8 cellular contexts compared by ENCODE assay signal in the genomic region with DNA sequence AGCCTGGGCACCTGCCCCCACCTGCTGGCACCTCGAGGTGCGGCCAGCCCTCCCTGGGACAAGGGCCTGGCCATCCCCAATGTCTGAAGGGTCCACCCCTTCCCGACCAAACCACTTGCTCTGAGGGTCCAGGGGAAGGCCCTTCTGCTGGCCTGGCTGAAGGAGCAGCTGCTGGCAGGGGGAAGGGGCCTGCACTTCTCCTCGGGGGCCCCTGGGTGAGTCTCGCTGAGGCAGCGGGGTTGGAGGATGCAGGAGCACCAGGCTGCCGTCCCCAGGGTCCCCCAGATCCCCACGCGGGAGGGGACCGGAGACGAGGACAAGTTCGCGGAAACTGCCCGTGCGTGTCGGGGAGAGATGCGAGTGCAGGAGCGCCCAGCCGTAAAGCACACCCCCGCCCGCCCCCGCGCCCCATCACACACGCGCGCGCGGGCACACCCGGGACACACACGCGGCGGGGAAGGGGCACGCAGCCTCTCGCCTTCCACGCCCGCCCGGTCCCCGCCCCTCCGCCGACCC. TPM values are rescaled to one million over a fixed set of nuclear protein-coding genes. Genes with fewer than 3 reads are reported as not detected.
DNase-seq lines count a peak whose midpoint lies in the region; ATAC-seq and TF ChIP-seq lines count a peak whose summit lies in the region.

No MANE protein-coding gene starts in this region.

- TF ChIP-seq CTCF in CD14-positive monocyte (IDR thresholded peaks at IDR 0.05), result no peak

- H3K36me3 ChIP-seq in ectodermal cell (ENCODE audit: control insufficient read depth, insufficient read depth, low read length), result no peaks in the 10 kb centered on the region
- no peaks in the 10 kb centered on the region for H3K36me3 ChIP-seq in rectal smooth muscle tissue (ENCODE audit: control insufficient read depth, insufficient read depth, low read length)

- no peaks in the 10 kb centered on the region for H3K9me3 ChIP-seq in ectodermal cell (ENCODE audit: control insufficient read depth, low read length)

- H3K9ac ChIP-seq in rectal smooth muscle tissue (ENCODE audit: low read length), result no peak overlapping the region

- DNase-seq in CD14-positive monocyte (ENCODE audit: low spot score) (no peak), DMS153 (lab: John Stamatoyannopoulos, UW) (no peak), NCI-H2107 treated with DMSO at 0.1 percent for 48 hours (lab: John Stamatoyannopoulos, UW; ENCODE audit: unreplicated experiment) (no peak), SKM-1 (lab: John Stamatoyannopoulos, UW; ENCODE audit: unreplicated experiment) (no peak)

- H3K9me3 Mint-ChIP-seq in CD14-positive monocyte, result peaks cover 0 to 17% (median 5%) of the 10 kb centered on the region in 7 donors

- H3K27me3 Mint-ChIP-seq in CD14-positive monocyte (ENCODE audit: low read depth in 3 of 3), result peaks cover 34 to 55% (median 40%) of the 10 kb centered on the region in 3 donors

- H3K4me1 ChIP-seq in ectodermal cell (ENCODE audit: control insufficient read depth, insufficient read depth, low read length) (peaks cover 21% of the 10 kb centered on the region), rectal smooth muscle tissue (ENCODE audit: control insufficient read depth, insufficient read depth, low read length) (peaks cover 30% of the 10 kb centered on the region)

- H3K27me3 ChIP-seq in ectodermal cell (ENCODE audit: control insufficient read depth, insufficient read depth, low read length, poor library complexity, severe bottlenecking) (peaks cover 8% of the 10 kb centered on the region), rectal smooth muscle tissue (ENCODE audit: control insufficient read depth, insufficient read depth, low read length) (peaks cover 11% of the 10 kb centered on the region)

- ATAC-seq in activated CD4-positive, CD25-positive, alpha-beta regulatory T cell treated with anti-CD3 and anti-CD28 coated beads, Interleukin-2, amount 50 U/mL, for 24 hours, result peak; percentile 33 to 43
- no peak for ATAC-seq in HG02852 (IDR thresholded peaks at IDR 0.05; ENCODE audit: unreplicated experiment)

- H3K4me3 ChIP-seq in ectodermal cell (ENCODE audit: insufficient read depth, low read depth, low read length) (peak overlapping the region; percentile 44), rectal smooth muscle tissue (ENCODE audit: low read length) (no peak overlapping the region)

- H3K36me3 Mint-ChIP-seq in CD14-positive monocyte, result no peaks in the 10 kb centered on the region

- H3K4me3 Mint-ChIP-seq in CD14-positive monocyte, result peak overlapping the region; percentile 34 to 81

- intact Hi-C loops in CD14-positive monocyte (cut with micrococcal nuclease), result no loop called here

- H3K4me1 Mint-ChIP-seq in CD14-positive monocyte, result no peaks in the 10 kb centered on the region

- WGBS in ectodermal cell, 2 experiments, result 4 to 6% methylated on average over 27 to 40 of the region's 40 CpGs

- H3K27ac Mint-ChIP-seq in CD14-positive monocyte, result no peak overlapping the region

- no peak overlapping the region for H3K27ac ChIP-seq in ectodermal cell (ENCODE audit: insufficient read depth, low read depth, low read length, poor library complexity, severe bottlenecking)
- peak overlapping the region; percentile 51 for H3K27ac ChIP-seq in rectal smooth muscle tissue (ENCODE audit: low read depth, low read length)

RNA-seq across cellular contexts. Expression of a gene that starts 0.7 kb away (rescaled TPM):
- polyA plus RNA-seq in CD14-positive monocyte, result not detected
- 30.0 TPM for polyA plus RNA-seq in ectodermal cell (2013, experiment 1 of 4)
- polyA plus RNA-seq in ectodermal cell (2013, experiment 2 of 4), result 36.4 TPM
- 32.2 TPM for polyA plus RNA-seq in ectodermal cell (2013, experiment 3 of 4)
- 35.6 TPM for polyA plus RNA-seq in ectodermal cell (2013, experiment 4 of 4)

RNA-seq across cellular contexts. Expression of a gene that starts 56.1 kb away (rescaled TPM):
- not detected for polyA plus RNA-seq in CD14-positive monocyte
- not detected for polyA plus RNA-seq in ectodermal cell (2013, experiment 1 of 4)
- not detected for polyA plus RNA-seq in ectodermal cell (2013, experiment 2 of 4)
- not detected for polyA plus RNA-seq in ectodermal cell (2013, experiment 3 of 4)
- polyA plus RNA-seq in ectodermal cell (2013, experiment 4 of 4), result not detected
